In the genomic region with DNA sequence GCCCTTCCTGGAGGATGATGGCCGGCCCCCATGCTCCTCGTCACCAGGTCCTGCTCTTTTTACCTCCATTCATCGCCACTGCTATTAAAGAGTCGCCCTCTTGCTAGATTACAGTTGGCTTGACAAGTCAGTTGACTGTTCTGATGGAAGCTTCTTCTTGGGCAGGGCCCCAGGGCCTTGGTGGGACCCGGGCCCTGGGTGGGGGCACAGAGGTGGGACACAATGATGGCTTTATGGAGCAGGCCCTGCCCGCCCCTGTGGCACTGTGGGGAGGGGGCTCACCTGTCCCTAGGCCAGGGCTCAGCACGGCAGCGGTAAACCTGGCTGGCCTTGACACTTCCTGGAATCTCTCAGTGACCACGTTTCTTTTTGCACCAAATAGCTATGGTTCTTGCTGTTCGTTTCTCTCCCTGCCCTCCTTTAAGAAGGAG, we compare ENCODE assay signal across 11 cellular contexts. TPM values are rescaled to one million over a fixed set of nuclear protein-coding genes. Genes with fewer than 3 reads are reported as not detected.
DNase-seq lines count a peak whose midpoint lies in the region; ATAC-seq and TF ChIP-seq lines count a peak whose summit lies in the region.
"Had no signal": no experiment of that assay in that cellular context is flagged by ENCODE, and none has a peak within 500 bp of the region (broad histone marks: within the 10 kb centered on the region; RNA-seq: fewer than 3 reads in every experiment).

No MANE protein-coding gene starts in this region.

- H4K91ac ChIP-seq in IMR-90 (ENCODE audit: insufficient read depth, low read depth, low read length) (no peak overlapping the region), neuronal stem cell (ENCODE audit: low read depth, low read length, poor library complexity) (no peak overlapping the region)

- DNase-seq in CD8-positive, alpha-beta memory T cell: no peak
- DNase-seq in IMR-90: no peak
- peak; percentile 47 for DNase-seq in chondrocyte (ENCODE audit: low spot score)
- DNase-seq in neuronal stem cell (ENCODE audit: low spot score): no peak
- no peak for DNase-seq in NCI-H146 treated with DMSO at 0.1 percent for 48 hours (lab: John Stamatoyannopoulos, UW; ENCODE audit: unreplicated experiment)
- DNase-seq in NCI-H187 treated with DMSO at 0.1 percent for 48 hours (lab: John Stamatoyannopoulos, UW): no peak
- DNase-seq: DMS79 treated with DMSO at 0.1 percent for 48 hours; NCI-H446 treated with DMSO at 0.1 percent for 48 hours; stimulated activated CD4-positive, alpha-beta T cell treated with anti-CD3 and anti-CD28 coated beads, Interleukin-15, amount 100 ng/mL, for 24 hours had no signal

- no peak overlapping the region for H2AK9ac ChIP-seq in IMR-90 (replicated peaks; ENCODE audit: low read depth, low read length, poor library complexity)

- H3K27me3 Mint-ChIP-seq in CD8-positive, alpha-beta memory T cell: peaks cover 0 to 2% of the 10 kb centered on the region in 2 donors
- no peaks in the 10 kb centered on the region for H3K27me3 Mint-ChIP-seq in chondrocyte (ENCODE audit: low read depth)

- H3K4me2 ChIP-seq in IMR-90 (ENCODE audit: low read depth, low read length) (no peak overlapping the region), neuronal stem cell (ENCODE audit: insufficient read depth, low read length, poor library complexity, severe bottlenecking) (no peak overlapping the region)

- no peak overlapping the region for H4K5ac ChIP-seq in IMR-90 (ENCODE audit: low read depth, low read length)

- H3K56ac ChIP-seq in IMR-90 (ENCODE audit: extremely low read depth, insufficient read depth, low read length): no peak overlapping the region

- no peak for TF ChIP-seq RAD21 in IMR-90 (IDR thresholded peaks at IDR 0.05; ENCODE audit: low read length)

- H3K27ac Mint-ChIP-seq in CD8-positive, alpha-beta memory T cell: peak overlapping the region in 2 of 8 donors; percentile 61 to 68
- H3K27ac Mint-ChIP-seq in chondrocyte (ENCODE audit: unreplicated experiment): no peak overlapping the region

- H3K14ac ChIP-seq in IMR-90 (replicated peaks; ENCODE audit: low read depth, low read length): no peak overlapping the region
- no peak overlapping the region for H3K14ac ChIP-seq in neuronal stem cell (ENCODE audit: low read length)

- POLR2A ChIA-PET in CD8-positive, alpha-beta memory T cell (lab: Charles Lee): no interaction called here
- POLR2A ChIA-PET in IMR-90 (lab: Charles Lee; ENCODE audit: unreplicated experiment): no interaction called here

- H3K4me3 Mint-ChIP-seq in CD8-positive, alpha-beta memory T cell: peak overlapping the region; percentile 59 to 78 (median 71)
- H3K4me3 Mint-ChIP-seq in chondrocyte (ENCODE audit: unreplicated experiment): no peak overlapping the region

- no CpG with 5 or more reads among the region's 10 CpGs for WGBS in IMR-90 (ENCODE audit: extremely low coverage in 2 of 2, insufficient read length in 1 of 2), 2 experiments
- WGBS in neuronal stem cell (ENCODE audit: extremely low coverage in 2 of 2, insufficient read length in 2 of 2, insufficient replicate concordance in 1 of 2), 2 donors: no CpG with 5 or more reads among the region's 10 CpGs

- intact Hi-C loops in IMR-90 (cut with micrococcal nuclease): loop anchor here (5.0 kb wide), 5 partner anchors 149 to 1599 kb away; no protein-coding TSS in a partner anchor

- 0 out of 2 replicates have a peak overlapping the region, but pooled peaks have one; percentile 37 for H2BK20ac ChIP-seq in IMR-90 (ENCODE audit: low read depth, low read length)

- H3K27me3 ChIP-seq in CD8-positive, alpha-beta memory T cell (ENCODE audit: insufficient read depth, low read length, poor library complexity, severe bottlenecking): no peaks in the 10 kb centered on the region
- H3K27me3 ChIP-seq in IMR-90 (ENCODE audit: control insufficient read depth, insufficient read depth, low read length) (no peaks in the 10 kb centered on the region), neuronal stem cell (ENCODE audit: control insufficient read depth in 3 of 3, insufficient read depth in 3 of 3, low read depth in 1 of 3, low read length in 3 of 3) (peaks cover 0 to 24% (median 0%) of the 10 kb centered on the region in 3 experiments)

- no peak overlapping the region for H2BK15ac ChIP-seq in IMR-90 (ENCODE audit: low read depth, low read length)
- H2BK15ac ChIP-seq in neuronal stem cell (ENCODE audit: low read length): peak overlapping the region; percentile 86

- no peak overlapping the region for H3K27ac ChIP-seq in CD8-positive, alpha-beta memory T cell (ENCODE audit: low read depth, low read length)
- no peak overlapping the region for H3K27ac ChIP-seq in IMR-90 (ENCODE audit: insufficient read depth, low read length)
- no peak overlapping the region for H3K27ac ChIP-seq in neuronal stem cell (replicated peaks; ENCODE audit: low read length)

- H3K4me3 ChIP-seq in CD8-positive, alpha-beta memory T cell (ENCODE audit: low read length): no peak overlapping the region
- H3K4me3 ChIP-seq in IMR-90 (ENCODE audit: insufficient read depth, low read depth, low read length) (no peak overlapping the region), neuronal stem cell (ENCODE audit: low read length in 2 of 2) (no peak overlapping the region)

- H3K9me3 ChIP-seq in CD8-positive, alpha-beta memory T cell (ENCODE audit: low read length): no peaks in the 10 kb centered on the region
- no peaks in the 10 kb centered on the region for H3K9me3 ChIP-seq in IMR-90 (ENCODE audit: control insufficient read depth, insufficient read depth, low read length)
- H3K9me3 ChIP-seq in neuronal stem cell (replicated peaks in 1 of 2; ENCODE audit: control insufficient read depth in 2 of 2, insufficient read depth in 1 of 2, low read depth in 1 of 2, low read length in 2 of 2): no peaks in the 10 kb centered on the region

- no peaks in the 10 kb centered on the region for H3K79me1 ChIP-seq in IMR-90 (ENCODE audit: low read depth in 1 of 2, low read length in 2 of 2)
- H3K79me1 ChIP-seq in neuronal stem cell (ENCODE audit: low read depth, low read length): no peaks in the 10 kb centered on the region

- no peak for TF ChIP-seq CTCF in IMR-90 (conservative IDR thresholded peaks at IDR 0.05; ENCODE audit: low read depth, low read length)
- TF ChIP-seq CTCF in chondrocyte (IDR thresholded peaks at IDR 0.05): no peak

- dilution Hi-C loops in IMR-90 (cut with HindIII; ENCODE audit: low sequenced_read_pairs, unreplicated experiment): no loop called here

- H3K4ac ChIP-seq in IMR-90 (ENCODE audit: low read depth, low read length) (peak overlapping the region; percentile 54; the same call in 1 of the 2 replicates), neuronal stem cell (ENCODE audit: low read length) (peak overlapping the region; percentile 1)

- no peaks in the 10 kb centered on the region for H3K36me3 Mint-ChIP-seq in CD8-positive, alpha-beta memory T cell
- H3K36me3 Mint-ChIP-seq in chondrocyte (ENCODE audit: low read depth): no peaks in the 10 kb centered on the region

- no peak overlapping the region for H3K18ac ChIP-seq in IMR-90 (ENCODE audit: low read depth, low read length)
- peak overlapping the region; percentile 99 for H3K18ac ChIP-seq in neuronal stem cell (ENCODE audit: low read length)

- no peaks in the 10 kb centered on the region for H3K9me3 Mint-ChIP-seq in CD8-positive, alpha-beta memory T cell
- H3K9me3 Mint-ChIP-seq in chondrocyte (ENCODE audit: low read depth): no peaks in the 10 kb centered on the region

- H2BK5ac ChIP-seq in IMR-90 (ENCODE audit: low read depth, low read length, poor library complexity, severe bottlenecking): no peak overlapping the region
- H2BK5ac ChIP-seq in neuronal stem cell (ENCODE audit: low read length): no peak overlapping the region

- H2AK5ac ChIP-seq in IMR-90 (ENCODE audit: low read depth, low read length) (0 out of 2 replicates have a peak overlapping the region, but pooled peaks have one; percentile 8), neuronal stem cell (ENCODE audit: low read depth, low read length) (peak overlapping the region; percentile 97)

- H3K4me1 ChIP-seq in CD8-positive, alpha-beta memory T cell (ENCODE audit: insufficient read depth, low read length): peaks cover 14% of the 10 kb centered on the region
- H3K4me1 ChIP-seq in IMR-90 (ENCODE audit: control insufficient read depth, insufficient read depth, low read length) (peaks cover 7% of the 10 kb centered on the region; the same call in 1 of the 2 replicates), neuronal stem cell (ENCODE audit: control insufficient read depth in 2 of 2, insufficient read depth in 1 of 2, low read depth in 1 of 2, low read length in 2 of 2) (peaks cover 11 to 17% of the 10 kb centered on the region in 2 donors)

- H3K4me1 Mint-ChIP-seq in CD8-positive, alpha-beta memory T cell: peaks cover 8 to 22% (median 11%) of the 10 kb centered on the region in 3 donors
- peaks cover 7% of the 10 kb centered on the region for H3K4me1 Mint-ChIP-seq in chondrocyte (ENCODE audit: low read depth)

- CTCF ChIA-PET in CD8-positive, alpha-beta memory T cell (lab: Charles Lee): interaction anchor here (0.8 kb wide), 1 partner anchor 10 kb away, joined by 3 read pairs; no protein-coding TSS in a partner anchor
- CTCF ChIA-PET in IMR-90 (lab: Yijun Ruan, JAX): interaction anchor here (0.7 to 0.9 kb wide), 2 partner anchors 263 to 432 kb away, joined by 3 read pairs; no protein-coding TSS in a partner anchor

- peak overlapping the region; percentile 1 for H2BK12ac ChIP-seq in neuronal stem cell (ENCODE audit: low read length)

- no TSS peak for BruUV-seq in IMR-90 (replicated peaks; lab: Mats Ljungman, UMichigan)

- in situ Hi-C loops in IMR-90 (cut with MboI; ENCODE audit: low sequenced_read_pairs): loop anchor here (10.0 to 25.0 kb wide), 5 partner anchors 211 to 436 kb away; a partner anchor contains a TSS

- no peak overlapping the region for H2AFZ ChIP-seq in IMR-90 (replicated peaks; ENCODE audit: low read length, poor library complexity)
- H2AFZ ChIP-seq in neuronal stem cell (ENCODE audit: low read length): no peak overlapping the region

- H3K9me1 ChIP-seq in IMR-90 (ENCODE audit: insufficient read depth, low read length): peaks cover 4% of the 10 kb centered on the region; the same call in 1 of the 2 replicates

- H3K23ac ChIP-seq in IMR-90 (ENCODE audit: low read depth, low read length) (peak overlapping the region; percentile 40; the same call in 1 of the 2 replicates), neuronal stem cell (ENCODE audit: low read depth, low read length, poor library complexity) (no peak overlapping the region)

- ATAC-seq in IMR-90 (ENCODE audit: low read depth) (no peak), SK-N-SH treated with all-trans-retinoic acid at 6 μM for 48 hours (no peak), GM18498 (IDR thresholded peaks at IDR 0.05; ENCODE audit: unreplicated experiment) (no peak)

- no peaks in the 10 kb centered on the region for H3K36me3 ChIP-seq in CD8-positive, alpha-beta memory T cell (ENCODE audit: insufficient read depth, low read length)
- H3K36me3 ChIP-seq in IMR-90 (ENCODE audit: control insufficient read depth, insufficient read depth, low read length) (no peaks in the 10 kb centered on the region), neuronal stem cell (replicated peaks in 1 of 2; ENCODE audit: control insufficient read depth in 2 of 2, insufficient read depth in 2 of 2, low read length in 2 of 2) (no peaks in the 10 kb centered on the region)

- no peaks in the 10 kb centered on the region for H4K20me1 ChIP-seq in IMR-90 (ENCODE audit: insufficient read depth, low read length)

- H2BK120ac ChIP-seq in IMR-90 (ENCODE audit: low read depth, low read length) (peak overlapping the region; percentile 5; the same call in 1 of the 2 replicates), neuronal stem cell (ENCODE audit: low read depth, low read length) (no peak overlapping the region)

- no peak for TF ChIP-seq POLR2A in IMR-90 (IDR thresholded peaks at IDR 0.05; ENCODE audit: low read depth, low read length)

- no peak overlapping the region for H4K8ac ChIP-seq in IMR-90 (ENCODE audit: low read depth in 2 of 2, low read length in 2 of 2)
- H4K8ac ChIP-seq in neuronal stem cell (ENCODE audit: low read depth, low read length): no peak overlapping the region

- H3K9ac ChIP-seq in IMR-90 (ENCODE audit: low read depth, low read length) (no peak overlapping the region), neuronal stem cell (ENCODE audit: low read depth, low read length, poor library complexity) (no peak overlapping the region)

RNA-seq across cellular contexts. Expression of a gene that starts 4.8 kb away (rescaled TPM):
- total RNA-seq in CD8-positive, alpha-beta memory T cell: 10 to 100 TPM; 18.0 to 18.2 TPM
- 4.6 TPM for polyA plus RNA-seq in CD8-positive, alpha-beta memory T cell
- total RNA-seq in IMR-90 (2012; rRNA removed) (29.7 and 29.9 TPM in 2 replicates), chondrocyte (30.0 to 39.2 TPM (median 33.1 TPM) in 3 replicates)
- polyA plus RNA-seq in IMR-90 (2012; rRNA removed): 36.9 and 39.7 TPM in 2 replicates
- polyA plus RNA-seq in IMR-90 (2012; cell fraction: cytosol; rRNA removed): 22.1 and 48.3 TPM in 2 replicates
- polyA plus RNA-seq in IMR-90 (2012; cell fraction: nucleus; rRNA removed; ENCODE audit: low replicate concordance): 21.0 and 34.4 TPM in 2 replicates
- 32.8 TPM for polyA plus RNA-seq in neuronal stem cell (2013, experiment 1 of 2)
- polyA plus RNA-seq in neuronal stem cell (2013, experiment 2 of 2): 32.8 TPM
